Comparison of ENCODE assay signal across 8 cellular contexts in genomic region chr5:43601454-43602260, GRCh38. TPM values are rescaled to one million over a fixed set of nuclear protein-coding genes. Genes with fewer than 3 reads are reported as not detected.
DNase-seq lines count a peak whose midpoint lies in the region; ATAC-seq and TF ChIP-seq lines count a peak whose summit lies in the region.

No MANE protein-coding gene starts in this region.

- peaks cover 16% of the 10 kb centered on the region for H3K36me3 Mint-ChIP-seq in WTC11
- H3K36me3 Mint-ChIP-seq in stimulated activated effector memory CD8-positive, alpha-beta T cell treated with anti-CD3 and anti-CD28 coated beads, Interleukin-12 subunit alpha, Interleukin-12 subunit beta, amount 100 ng/mL, for 72 hours = peaks cover 14% of the 10 kb centered on the region

- no peaks in the 10 kb centered on the region for H3K36me3 ChIP-seq in right atrium auricular region
- no peaks in the 10 kb centered on the region for H3K36me3 ChIP-seq in mucosa of descending colon (ENCODE audit: low read depth)

- H3K4me3 Mint-ChIP-seq in WTC11 = peak overlapping the region; percentile 74
- peak overlapping the region; percentile 88 for H3K4me3 Mint-ChIP-seq in stimulated activated effector memory CD8-positive, alpha-beta T cell treated with anti-CD3 and anti-CD28 coated beads, Interleukin-12 subunit alpha, Interleukin-12 subunit beta, amount 100 ng/mL, for 72 hours

- ATAC-seq in GM21367 (IDR thresholded peaks at IDR 0.05; ENCODE audit: unreplicated experiment) = peak; percentile 25
- ATAC-seq in WTC11 = no peak
- ATAC-seq in stimulated activated effector memory CD8-positive, alpha-beta T cell treated with anti-CD3 and anti-CD28 coated beads, Interleukin-12 subunit alpha, Interleukin-12 subunit beta, amount 100 ng/mL, for 72 hours = no peak
- ATAC-seq in mucosa of descending colon = no peak

- H3K9me3 Mint-ChIP-seq in WTC11 = peaks cover 16% of the 10 kb centered on the region
- no peaks in the 10 kb centered on the region for H3K9me3 Mint-ChIP-seq in stimulated activated effector memory CD8-positive, alpha-beta T cell treated with anti-CD3 and anti-CD28 coated beads, Interleukin-12 subunit alpha, Interleukin-12 subunit beta, amount 100 ng/mL, for 72 hours

- H3K27ac Mint-ChIP-seq in WTC11 = no peak overlapping the region
- H3K27ac Mint-ChIP-seq in stimulated activated effector memory CD8-positive, alpha-beta T cell treated with anti-CD3 and anti-CD28 coated beads, Interleukin-12 subunit alpha, Interleukin-12 subunit beta, amount 100 ng/mL, for 72 hours = peak overlapping the region; percentile 98

- H3K27ac ChIP-seq in right atrium auricular region = peak overlapping the region; percentile 97

- H3K4me1 ChIP-seq in right atrium auricular region (peaks cover 0 to 18% of the 10 kb centered on the region in 2 donors), mucosa of descending colon (ENCODE audit: low read depth) (no peaks in the 10 kb centered on the region)

- DNase-seq in DMS153 treated with DMSO at 0.1 percent for 48 hours (lab: John Stamatoyannopoulos, UW; ENCODE audit: unreplicated experiment) = peak; percentile 42
- peak; percentile 32 for DNase-seq in LoVo (ENCODE audit: low spot score)
- no peak for DNase-seq in WTC11 (ENCODE audit: low spot score)
- DNase-seq in right atrium auricular region (ENCODE audit: low spot score) = no peak
- no peak for DNase-seq in stimulated activated effector memory CD8-positive, alpha-beta T cell treated with anti-CD3 and anti-CD28 coated beads, Interleukin-12 subunit alpha, Interleukin-12 subunit beta, amount 100 ng/mL, for 72 hours (ENCODE audit: low spot score in 2 of 2)
- no peak for DNase-seq in posterior vena cava (ENCODE audit: low spot score)
- DNase-seq in mucosa of descending colon = no peak

- POLR2A ChIA-PET in WTC11 (lab: Charles Lee) = no interaction called here

- H3K27me3 ChIP-seq in right atrium auricular region = no peaks in the 10 kb centered on the region

- CTCF ChIA-PET in WTC11 (lab: Charles Lee) = interaction anchor here (1.6 to 2.2 kb wide), 2 partner anchors 23 to 30 kb away, joined by 5 to 18 read pairs; no protein-coding TSS in a partner anchor

- H3K9me3 ChIP-seq in right atrium auricular region (no peaks in the 10 kb centered on the region), mucosa of descending colon (no peaks in the 10 kb centered on the region)

- H3K4me3 ChIP-seq in right atrium auricular region (peak overlapping the region; percentile 81 to 92), mucosa of descending colon (no peak overlapping the region)

- intact Hi-C loops in posterior vena cava (cut with DNase I) = loop anchor here in 1 of 2 donors (5.0 kb wide), 1 partner anchor 39 kb away; no protein-coding TSS in a partner anchor
- intact Hi-C loops in mucosa of descending colon (cut with DNase I, micrococcal nuclease) = no loop called here

- H3K27me3 Mint-ChIP-seq in WTC11 (ENCODE audit: low read depth) = no peaks in the 10 kb centered on the region

- TF ChIP-seq CTCF in WTC11 (IDR thresholded peaks at IDR 0.05) = no peak
- TF ChIP-seq CTCF in right atrium auricular region (IDR thresholded peaks at IDR 0.05) = no peak
- TF ChIP-seq CTCF in mucosa of descending colon (IDR thresholded peaks at IDR 0.05) = no peak

- H3K4me1 Mint-ChIP-seq in WTC11 = peaks cover 42% of the 10 kb centered on the region
- peaks cover 27% of the 10 kb centered on the region for H3K4me1 Mint-ChIP-seq in stimulated activated effector memory CD8-positive, alpha-beta T cell treated with anti-CD3 and anti-CD28 coated beads, Interleukin-12 subunit alpha, Interleukin-12 subunit beta, amount 100 ng/mL, for 72 hours

TF ChIP-seq in WTC11, 78 proteins besides CTCF, POLR2A, EP300 and RAD21:
- TF ChIP-seq NR1H2 (CRISPR knock-in tag; IDR thresholded peaks at IDR 0.05) (no peak), NR3C1 (CRISPR knock-in tag; conservative IDR thresholded peaks at IDR 0.05; ENCODE audit: low read depth) (no peak), PRDM15 (CRISPR knock-in tag; IDR thresholded peaks at IDR 0.05) (no peak), IRF2 (CRISPR knock-in tag; IDR thresholded peaks at IDR 0.05; ENCODE audit: borderline replicate concordance, low read depth) (no peak), JAZF1 (CRISPR knock-in tag; IDR thresholded peaks at IDR 0.05) (no peak), E2F4 (CRISPR knock-in tag; IDR thresholded peaks at IDR 0.05; ENCODE audit: borderline replicate concordance, low read depth) (no peak)
- TF ChIP-seq, protein P1, sequence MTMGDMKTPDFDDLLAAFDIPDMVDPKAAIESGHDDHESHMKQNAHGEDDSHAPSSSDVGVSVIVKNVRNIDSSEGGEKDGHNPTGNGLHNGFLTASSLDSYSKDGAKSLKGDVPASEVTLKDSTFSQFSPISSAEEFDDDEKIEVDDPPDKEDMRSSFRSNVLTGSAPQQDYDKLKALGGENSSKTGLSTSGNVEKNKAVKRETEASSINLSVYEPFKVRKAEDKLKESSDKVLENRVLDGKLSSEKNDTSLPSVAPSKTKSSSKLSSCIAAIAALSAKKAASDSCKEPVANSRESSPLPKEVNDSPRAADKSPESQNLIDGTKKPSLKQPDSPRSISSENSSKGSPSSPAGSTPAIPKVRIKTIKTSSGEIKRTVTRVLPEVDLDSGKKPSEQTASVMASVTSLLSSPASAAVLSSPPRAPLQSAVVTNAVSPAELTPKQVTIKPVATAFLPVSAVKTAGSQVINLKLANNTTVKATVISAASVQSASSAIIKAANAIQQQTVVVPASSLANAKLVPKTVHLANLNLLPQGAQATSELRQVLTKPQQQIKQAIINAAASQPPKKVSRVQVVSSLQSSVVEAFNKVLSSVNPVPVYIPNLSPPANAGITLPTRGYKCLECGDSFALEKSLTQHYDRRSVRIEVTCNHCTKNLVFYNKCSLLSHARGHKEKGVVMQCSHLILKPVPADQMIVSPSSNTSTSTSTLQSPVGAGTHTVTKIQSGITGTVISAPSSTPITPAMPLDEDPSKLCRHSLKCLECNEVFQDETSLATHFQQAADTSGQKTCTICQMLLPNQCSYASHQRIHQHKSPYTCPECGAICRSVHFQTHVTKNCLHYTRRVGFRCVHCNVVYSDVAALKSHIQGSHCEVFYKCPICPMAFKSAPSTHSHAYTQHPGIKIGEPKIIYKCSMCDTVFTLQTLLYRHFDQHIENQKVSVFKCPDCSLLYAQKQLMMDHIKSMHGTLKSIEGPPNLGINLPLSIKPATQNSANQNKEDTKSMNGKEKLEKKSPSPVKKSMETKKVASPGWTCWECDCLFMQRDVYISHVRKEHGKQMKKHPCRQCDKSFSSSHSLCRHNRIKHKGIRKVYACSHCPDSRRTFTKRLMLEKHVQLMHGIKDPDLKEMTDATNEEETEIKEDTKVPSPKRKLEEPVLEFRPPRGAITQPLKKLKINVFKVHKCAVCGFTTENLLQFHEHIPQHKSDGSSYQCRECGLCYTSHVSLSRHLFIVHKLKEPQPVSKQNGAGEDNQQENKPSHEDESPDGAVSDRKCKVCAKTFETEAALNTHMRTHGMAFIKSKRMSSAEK (CRISPR knock-in tag; IDR thresholded peaks at IDR 0.05; ENCODE audit: borderline replicate concordance) = no peak

RNA-seq across cellular contexts. Expression of gene NNT, which starts 1.3 kb away (rescaled TPM):
- 32.0 to 37.6 TPM (median 33.1 TPM) in 3 replicates for total RNA-seq in WTC11 (2021)
- 100 to 1,000 TPM; 109 to 328 TPM for total RNA-seq in right atrium auricular region
- 10 to 100 TPM; 62.4 to 65.1 TPM for total RNA-seq in posterior vena cava
- 100 to 1,000 TPM; 111 to 121 (median 119) TPM for total RNA-seq in mucosa of descending colon

RNA-seq across cellular contexts. Expression of gene PAIP1, which starts 44.8 kb away (rescaled TPM):
- total RNA-seq in WTC11 (2021) (82.5 to 85.2 TPM (median 83.5 TPM) in 3 replicates), right atrium auricular region (10 to 100 TPM; 68.0 to 80.3 TPM), posterior vena cava (10 to 100 TPM; 65.4 to 81.6 TPM), mucosa of descending colon (10 to 100 TPM; 54.0 to 83.5 (median 57.8) TPM)

Comparison
In these comparisons a context has a peak if more than half of its experiments do, and no peak if none do; other contexts are left out.
1. DNase-seq: peak in DMS153 treated with DMSO at 0.1 percent for 48 hours (single experiment) and LoVo (single experiment); none in WTC11 (single experiment), right atrium auricular region (single experiment), stimulated activated effector memory CD8-positive, alpha-beta T cell treated with anti-CD3 and anti-CD28 coated beads, Interleukin-12 subunit alpha, Interleukin-12 subunit beta, amount 100 ng/mL, for 72 hours (0 of 2), posterior vena cava (single experiment) and mucosa of descending colon (0 of 3).